Comparison of ENCODE assay signal across 8 cellular contexts in genomic region chr7:2510909-2511768, GRCh38. TPM values are rescaled to one million over a fixed set of nuclear protein-coding genes. Genes with fewer than 3 reads are reported as not detected.
DNase-seq lines count a peak whose midpoint lies in the region; ATAC-seq and TF ChIP-seq lines count a peak whose summit lies in the region.

No MANE protein-coding gene starts in this region.

- CTCF ChIA-PET in GM10248 (lab: Yijun Ruan, JAX), result interaction anchor here (1.2 to 2.2 kb wide), 4 partner anchors 9 to 59 kb away, joined by 4 to 6 read pairs (median 5); no protein-coding TSS in a partner anchor

- no peaks in the 10 kb centered on the region for H3K36me3 Mint-ChIP-seq in activated CD4-positive, alpha-beta T cell treated with anti-CD3 and anti-CD28 coated beads, Interleukin-2, amount 10 ng/mL, durations not matched to agents 24 days and 14 days (ENCODE audit: low read depth)

- peak overlapping the region; percentile 34 for H3K4me3 ChIP-seq in thymus (ENCODE audit: low read length)

- ATAC-seq in Right ventricle myocardium superior (ENCODE audit: poor library complexity) (peak; percentile 38), HG03457 (IDR thresholded peaks at IDR 0.05; ENCODE audit: unreplicated experiment) (no peak)

- DNase-seq in GM10248 (ENCODE audit: extremely low spot score) (peak; percentile 71), NCI-H2081 (lab: John Stamatoyannopoulos, UW) (peak; percentile 78 to 92), Right ventricle myocardium superior (peak; percentile 73), NCI-H1105 (lab: John Stamatoyannopoulos, UW) (no peak), NCI-H2227 (lab: John Stamatoyannopoulos, UW; ENCODE audit: unreplicated experiment) (no peak)
- peak; percentile 80 for DNase-seq in activated CD4-positive, alpha-beta T cell treated with anti-CD3 and anti-CD28 coated beads, Interleukin-2, amount 10 ng/mL, durations not matched to agents 24 days and 14 days

- peak overlapping the region; percentile 93 for H3K27ac ChIP-seq in thymus (ENCODE audit: low read depth)

- intact Hi-C loops in activated CD4-positive, alpha-beta T cell treated with anti-CD3 and anti-CD28 coated beads, Interleukin-2, amount 10 ng/mL, durations not matched to agents 24 days and 14 days (cut with micrococcal nuclease), result loop anchor here (1.0 kb wide), 1 partner anchor 8 kb away; the partner anchor contains the start of gene LFNG
- intact Hi-C loops in Right ventricle myocardium superior (cut with DNase I), result no loop called here

- H3K4me1 ChIP-seq in thymus (ENCODE audit: control insufficient read depth, insufficient read depth, low read length), result peaks cover 48% of the 10 kb centered on the region

- H3K4me1 Mint-ChIP-seq in activated CD4-positive, alpha-beta T cell treated with anti-CD3 and anti-CD28 coated beads, Interleukin-2, amount 10 ng/mL, durations not matched to agents 24 days and 14 days, result peaks cover 39% of the 10 kb centered on the region

- no peaks in the 10 kb centered on the region for H3K9me3 Mint-ChIP-seq in activated CD4-positive, alpha-beta T cell treated with anti-CD3 and anti-CD28 coated beads, Interleukin-2, amount 10 ng/mL, durations not matched to agents 24 days and 14 days

- no peaks in the 10 kb centered on the region for H3K27me3 Mint-ChIP-seq in activated CD4-positive, alpha-beta T cell treated with anti-CD3 and anti-CD28 coated beads, Interleukin-2, amount 10 ng/mL, durations not matched to agents 24 days and 14 days

- WGBS in thymus, result 8% methylated on average over 27 of the region's 27 CpGs

- H3K9me3 ChIP-seq in thymus (ENCODE audit: control insufficient read depth), result no peaks in the 10 kb centered on the region

- peak overlapping the region; percentile 89 for H3K27ac Mint-ChIP-seq in activated CD4-positive, alpha-beta T cell treated with anti-CD3 and anti-CD28 coated beads, Interleukin-2, amount 10 ng/mL, durations not matched to agents 24 days and 14 days

- H3K36me3 ChIP-seq in thymus (ENCODE audit: control insufficient read depth, insufficient read depth), result no peaks in the 10 kb centered on the region

- TF ChIP-seq CTCF in GM10248 (IDR thresholded peaks at IDR 0.05; ENCODE audit: control extremely low read depth, extremely low read depth, low read depth, missing control alignments), result no peak

- no peaks in the 10 kb centered on the region for H3K27me3 ChIP-seq in thymus (ENCODE audit: control insufficient read depth, insufficient read depth)

- POLR2A ChIA-PET in GM10248 (lab: Yijun Ruan, JAX), result no interaction called here

- peak overlapping the region; percentile 64 for H3K4me3 Mint-ChIP-seq in activated CD4-positive, alpha-beta T cell treated with anti-CD3 and anti-CD28 coated beads, Interleukin-2, amount 10 ng/mL, durations not matched to agents 24 days and 14 days

RNA-seq across cellular contexts. Expression of gene LFNG, which starts 8.4 kb away (rescaled TPM):
- 33.9 and 34.2 TPM in 2 replicates for total RNA-seq in activated CD4-positive, alpha-beta T cell treated with anti-CD3 and anti-CD28 coated beads, Interleukin-2, amount 10 ng/mL, durations not matched to agents 24 days and 14 days
- 4.6 TPM for total RNA-seq in Right ventricle myocardium superior
- polyA plus RNA-seq in thymus, result 13.6 TPM

RNA-seq across cellular contexts. Expression of gene GRIFIN, which starts 34.9 kb away (rescaled TPM):
- total RNA-seq in activated CD4-positive, alpha-beta T cell treated with anti-CD3 and anti-CD28 coated beads, Interleukin-2, amount 10 ng/mL, durations not matched to agents 24 days and 14 days, result not detected in 2 replicates
- not detected for total RNA-seq in Right ventricle myocardium superior
- not detected for polyA plus RNA-seq in thymus

RNA-seq across cellular contexts. Expression of gene BRAT1, which starts 44.2 kb away (rescaled TPM):
- 39.5 and 40.9 TPM in 2 replicates for total RNA-seq in activated CD4-positive, alpha-beta T cell treated with anti-CD3 and anti-CD28 coated beads, Interleukin-2, amount 10 ng/mL, durations not matched to agents 24 days and 14 days
- total RNA-seq in Right ventricle myocardium superior, result 14.7 TPM
- polyA plus RNA-seq in thymus, result 40.8 TPM

RNA-seq across cellular contexts. Expression of gene IQCE, which starts 47.6 kb away (rescaled TPM):
- 11.7 and 12.3 TPM in 2 replicates for total RNA-seq in activated CD4-positive, alpha-beta T cell treated with anti-CD3 and anti-CD28 coated beads, Interleukin-2, amount 10 ng/mL, durations not matched to agents 24 days and 14 days
- 9.9 TPM for total RNA-seq in Right ventricle myocardium superior
- polyA plus RNA-seq in thymus, result 3.8 TPM

Comparison
In these comparisons a context has a peak if more than half of its experiments do, and no peak if none do; other contexts are left out.
1. DNase-seq: peak in GM10248 (single experiment), NCI-H2081 (2 of 2), activated CD4-positive, alpha-beta T cell treated with anti-CD3 and anti-CD28 coated beads, Interleukin-2, amount 10 ng/mL, durations not matched to agents 24 days and 14 days (single experiment) and Right ventricle myocardium superior (single experiment); none in NCI-H1105 (single experiment) and NCI-H2227 (single experiment).